ENCODE assay signal across 1 cellular context in the genomic region with DNA sequence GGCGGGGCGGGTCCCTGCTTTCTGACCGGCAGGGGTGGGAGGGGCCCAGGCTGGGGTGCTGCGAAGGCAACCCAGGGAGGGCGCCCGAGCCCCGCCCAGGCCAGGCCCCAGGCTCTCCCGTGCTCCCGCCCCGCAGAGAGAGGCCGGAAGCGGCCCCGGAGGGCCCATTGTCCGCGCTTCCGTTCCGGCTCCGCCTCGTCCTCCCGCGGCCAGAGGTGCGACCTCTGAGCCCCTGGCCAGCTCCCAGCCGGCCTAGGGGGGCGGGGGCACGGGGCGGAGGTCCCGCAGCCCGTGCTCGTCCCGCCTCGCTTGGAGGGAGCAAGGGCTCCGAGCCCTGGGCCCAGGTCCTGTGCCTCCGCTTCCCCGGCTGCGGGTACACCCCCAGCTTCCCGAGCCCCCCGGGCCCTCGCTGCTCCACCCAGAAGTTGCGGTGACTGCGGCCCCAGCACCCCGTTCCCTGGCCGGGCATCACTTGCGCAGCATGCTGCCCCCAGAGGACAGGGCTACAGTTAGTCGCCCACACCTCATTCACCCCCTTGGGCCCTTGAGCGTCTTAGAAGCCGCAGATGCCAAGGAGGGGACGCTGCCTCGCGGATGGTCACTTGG.
TF ChIP-seq lines count a peak whose summit lies in the region.

No MANE protein-coding gene starts in this region.

TF ChIP-seq in HepG2, 621 proteins besides CTCF, POLR2A, EP300 and RAD21 (continued from another document and continues in another):
- TF ChIP-seq ZNF407 (CRISPR knock-in tag; IDR thresholded peaks at IDR 0.05; ENCODE audit: not compliant biosample characterization) (peak; percentile 85), SYNCRIP (IDR thresholded peaks at IDR 0.05; ENCODE audit: insufficient read depth, low read depth, low read length) (no peak), ZNF678 (CRISPR knock-in tag; IDR thresholded peaks at IDR 0.05) (no peak), ZBTB25 (CRISPR knock-in tag; IDR thresholded peaks at IDR 0.05) (peak; percentile 65; the same call in 1 of the 2 replicates), U2AF1 (optimal IDR thresholded peaks at IDR 0.05; ENCODE audit: low read depth, low read length) (peak; percentile 19), ZBTB44 (CRISPR knock-in tag; IDR thresholded peaks at IDR 0.05) (no peak), ELF4 (CRISPR knock-in tag; IDR thresholded peaks at IDR 0.05; ENCODE audit: borderline replicate concordance) (no peak), ARHGAP35 (CRISPR knock-in tag; IDR thresholded peaks at IDR 0.05; ENCODE audit: borderline replicate concordance) (peak; percentile 86; the same call in 1 of the 2 replicates), ZBTB33 (CRISPR knock-in tag; IDR thresholded peaks at IDR 0.05) (0 out of 2 replicates have a peak, but pooled peaks have one; percentile 32), POLR2G (IDR thresholded peaks at IDR 0.05; ENCODE audit: low read depth, low read length) (peak; percentile 76), ZNF33B (CRISPR knock-in tag; IDR thresholded peaks at IDR 0.05) (no peak), ZNF558 (CRISPR knock-in tag; IDR thresholded peaks at IDR 0.05; ENCODE audit: borderline replicate concordance) (no peak), HDAC1 (CRISPR knock-in tag; IDR thresholded peaks at IDR 0.05) (peak; percentile 70), ZNF850 (CRISPR knock-in tag; conservative IDR thresholded peaks at IDR 0.05) (no peak), KLF16 (CRISPR knock-in tag; IDR thresholded peaks at IDR 0.05) (peak in 1 of 2 experiments; percentile 88; a peak in 2 of 4 replicates), NR1H2 (CRISPR knock-in tag; IDR thresholded peaks at IDR 0.05; ENCODE audit: borderline replicate concordance, low read depth) (no peak), ZNF124 (CRISPR knock-in tag; IDR thresholded peaks at IDR 0.05) (peak; percentile 74; the same call in 1 of the 2 replicates), ZNF766 (CRISPR knock-in tag; IDR thresholded peaks at IDR 0.05; ENCODE audit: borderline replicate concordance) (no peak), FOXJ3 (CRISPR knock-in tag; IDR thresholded peaks at IDR 0.05; ENCODE audit: borderline replicate concordance) (no peak; the same call in 1 of the 2 replicates), KLF13 (CRISPR knock-in tag; IDR thresholded peaks at IDR 0.05) (no peak; the same call in 1 of the 2 replicates), BRCA1 (CRISPR knock-in tag; IDR thresholded peaks at IDR 0.05) (no peak), ZNF496 (CRISPR knock-in tag; IDR thresholded peaks at IDR 0.05; ENCODE audit: insufficient replicate concordance) (no peak), ZNF788 (CRISPR knock-in tag; IDR thresholded peaks at IDR 0.05; ENCODE audit: borderline replicate concordance) (peak; percentile 75; the same call in 1 of the 2 replicates), KDM5A (IDR thresholded peaks at IDR 0.05; ENCODE audit: borderline replicate concordance, low read length) (no peak), HOXA7 (CRISPR knock-in tag; IDR thresholded peaks at IDR 0.05) (no peak), ZFX (CRISPR knock-in tag; IDR thresholded peaks at IDR 0.05; ENCODE audit: low read depth) (no peak; the same call in none of the 2 replicates), ZSCAN22 (CRISPR knock-in tag; IDR thresholded peaks at IDR 0.05) (no peak), ARNTL (CRISPR knock-in tag; IDR thresholded peaks at IDR 0.05) (peak; percentile 84), RFXAP (CRISPR knock-in tag; IDR thresholded peaks at IDR 0.05; ENCODE audit: borderline replicate concordance) (peak; percentile 80)
- TF ChIP-seq, protein P1, sequence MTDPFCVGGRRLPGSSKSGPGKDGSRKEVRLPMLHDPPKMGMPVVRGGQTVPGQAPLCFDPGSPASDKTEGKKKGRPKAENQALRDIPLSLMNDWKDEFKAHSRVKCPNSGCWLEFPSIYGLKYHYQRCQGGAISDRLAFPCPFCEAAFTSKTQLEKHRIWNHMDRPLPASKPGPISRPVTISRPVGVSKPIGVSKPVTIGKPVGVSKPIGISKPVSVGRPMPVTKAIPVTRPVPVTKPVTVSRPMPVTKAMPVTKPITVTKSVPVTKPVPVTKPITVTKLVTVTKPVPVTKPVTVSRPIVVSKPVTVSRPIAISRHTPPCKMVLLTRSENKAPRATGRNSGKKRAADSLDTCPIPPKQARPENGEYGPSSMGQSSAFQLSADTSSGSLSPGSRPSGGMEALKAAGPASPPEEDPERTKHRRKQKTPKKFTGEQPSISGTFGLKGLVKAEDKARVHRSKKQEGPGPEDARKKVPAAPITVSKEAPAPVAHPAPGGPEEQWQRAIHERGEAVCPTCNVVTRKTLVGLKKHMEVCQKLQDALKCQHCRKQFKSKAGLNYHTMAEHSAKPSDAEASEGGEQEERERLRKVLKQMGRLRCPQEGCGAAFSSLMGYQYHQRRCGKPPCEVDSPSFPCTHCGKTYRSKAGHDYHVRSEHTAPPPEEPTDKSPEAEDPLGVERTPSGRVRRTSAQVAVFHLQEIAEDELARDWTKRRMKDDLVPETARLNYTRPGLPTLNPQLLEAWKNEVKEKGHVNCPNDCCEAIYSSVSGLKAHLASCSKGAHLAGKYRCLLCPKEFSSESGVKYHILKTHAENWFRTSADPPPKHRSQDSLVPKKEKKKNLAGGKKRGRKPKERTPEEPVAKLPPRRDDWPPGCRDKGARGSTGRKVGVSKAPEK (CRISPR knock-in tag; IDR thresholded peaks at IDR 0.05; ENCODE audit: borderline replicate concordance): no peak; the same call in 1 of the 2 replicates
- TF ChIP-seq, protein P2, sequence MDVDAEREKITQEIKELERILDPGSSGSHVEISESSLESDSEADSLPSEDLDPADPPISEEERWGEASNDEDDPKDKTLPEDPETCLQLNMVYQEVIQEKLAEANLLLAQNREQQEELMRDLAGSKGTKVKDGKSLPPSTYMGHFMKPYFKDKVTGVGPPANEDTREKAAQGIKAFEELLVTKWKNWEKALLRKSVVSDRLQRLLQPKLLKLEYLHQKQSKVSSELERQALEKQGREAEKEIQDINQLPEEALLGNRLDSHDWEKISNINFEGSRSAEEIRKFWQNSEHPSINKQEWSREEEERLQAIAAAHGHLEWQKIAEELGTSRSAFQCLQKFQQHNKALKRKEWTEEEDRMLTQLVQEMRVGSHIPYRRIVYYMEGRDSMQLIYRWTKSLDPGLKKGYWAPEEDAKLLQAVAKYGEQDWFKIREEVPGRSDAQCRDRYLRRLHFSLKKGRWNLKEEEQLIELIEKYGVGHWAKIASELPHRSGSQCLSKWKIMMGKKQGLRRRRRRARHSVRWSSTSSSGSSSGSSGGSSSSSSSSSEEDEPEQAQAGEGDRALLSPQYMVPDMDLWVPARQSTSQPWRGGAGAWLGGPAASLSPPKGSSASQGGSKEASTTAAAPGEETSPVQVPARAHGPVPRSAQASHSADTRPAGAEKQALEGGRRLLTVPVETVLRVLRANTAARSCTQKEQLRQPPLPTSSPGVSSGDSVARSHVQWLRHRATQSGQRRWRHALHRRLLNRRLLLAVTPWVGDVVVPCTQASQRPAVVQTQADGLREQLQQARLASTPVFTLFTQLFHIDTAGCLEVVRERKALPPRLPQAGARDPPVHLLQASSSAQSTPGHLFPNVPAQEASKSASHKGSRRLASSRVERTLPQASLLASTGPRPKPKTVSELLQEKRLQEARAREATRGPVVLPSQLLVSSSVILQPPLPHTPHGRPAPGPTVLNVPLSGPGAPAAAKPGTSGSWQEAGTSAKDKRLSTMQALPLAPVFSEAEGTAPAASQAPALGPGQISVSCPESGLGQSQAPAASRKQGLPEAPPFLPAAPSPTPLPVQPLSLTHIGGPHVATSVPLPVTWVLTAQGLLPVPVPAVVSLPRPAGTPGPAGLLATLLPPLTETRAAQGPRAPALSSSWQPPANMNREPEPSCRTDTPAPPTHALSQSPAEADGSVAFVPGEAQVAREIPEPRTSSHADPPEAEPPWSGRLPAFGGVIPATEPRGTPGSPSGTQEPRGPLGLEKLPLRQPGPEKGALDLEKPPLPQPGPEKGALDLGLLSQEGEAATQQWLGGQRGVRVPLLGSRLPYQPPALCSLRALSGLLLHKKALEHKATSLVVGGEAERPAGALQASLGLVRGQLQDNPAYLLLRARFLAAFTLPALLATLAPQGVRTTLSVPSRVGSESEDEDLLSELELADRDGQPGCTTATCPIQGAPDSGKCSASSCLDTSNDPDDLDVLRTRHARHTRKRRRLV (CRISPR knock-in tag; IDR thresholded peaks at IDR 0.05): no peak
- TF ChIP-seq, protein P3, sequence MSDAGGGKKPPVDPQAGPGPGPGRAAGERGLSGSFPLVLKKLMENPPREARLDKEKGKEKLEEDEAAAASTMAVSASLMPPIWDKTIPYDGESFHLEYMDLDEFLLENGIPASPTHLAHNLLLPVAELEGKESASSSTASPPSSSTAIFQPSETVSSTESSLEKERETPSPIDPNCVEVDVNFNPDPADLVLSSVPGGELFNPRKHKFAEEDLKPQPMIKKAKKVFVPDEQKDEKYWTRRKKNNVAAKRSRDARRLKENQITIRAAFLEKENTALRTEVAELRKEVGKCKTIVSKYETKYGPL (CRISPR knock-in tag; IDR thresholded peaks at IDR 0.05): no peak
